ENCODE assay signal across 7 cellular contexts in genomic region chr12:48995061-48995879, GRCh38. TPM values are rescaled to one million over a fixed set of nuclear protein-coding genes. Genes with fewer than 3 reads are reported as not detected.
A peak's percentile ranks its signal among the peaks of the same experiment; 100 is the strongest.
DNase-seq lines count a peak whose midpoint lies in the region; ATAC-seq, FAIRE-seq and TF ChIP-seq lines count a peak whose summit lies in the region.

No MANE protein-coding gene starts in this region.

- intact Hi-C loops in OCI-LY7 (cut with micrococcal nuclease; ENCODE audit: unreplicated experiment): loop anchor here (5.0 kb wide), 1 partner anchor 102 kb away; no protein-coding TSS in a partner anchor
- intact Hi-C loops in heart left ventricle (cut with DNase I): loop anchor here in 5 of 10 donors (1.0 to 5.0 kb wide), 4 partner anchors 53 to 143 kb away; partner anchors contain the start of gene DDX23 (in 4 of the 5)
- intact Hi-C loops in prostate gland (cut with DNase I): loop anchor here (5.0 kb wide), 1 partner anchor 143 kb away; the partner anchor contains the start of gene DDX23

- H3K4me1 ChIP-seq in OCI-LY7 (ENCODE audit: insufficient read depth, low read length, poor library complexity, severe bottlenecking) (peaks cover 30% of the 10 kb centered on the region), heart left ventricle (peaks cover 4 to 50% (median 35%) of the 10 kb centered on the region in 12 donors), prostate gland (replicated peaks) (peaks cover 19% of the 10 kb centered on the region)

- in situ Hi-C loops in KBM-7 (cut with MboI; ENCODE audit: low pct_unique_long_range_greater_than_20kb, low sequenced_read_pairs): no loop called here

- TF ChIP-seq POLR2A in heart left ventricle (IDR thresholded peaks at IDR 0.05): no peak
- no peak for TF ChIP-seq POLR2A in prostate gland (IDR thresholded peaks at IDR 0.05)

- POLR2A ChIA-PET in OCI-LY7 (lab: Charles Lee): no interaction called here

- peak; percentile 76 for DNase-seq in KBM-7
- peak; percentile 61 for DNase-seq in OCI-LY7 (ENCODE audit: low spot score)
- peak; percentile 69 for DNase-seq in amniotic epithelial cell (ENCODE audit: low read depth)
- peak; percentile 76 to 87 (median 85) for DNase-seq in heart left ventricle
- peak; percentile 77 for DNase-seq in prostate gland (ENCODE audit: low spot score)

- no peaks in the 10 kb centered on the region for H3K9me2 ChIP-seq in OCI-LY7 (ENCODE audit: insufficient read depth, low read length)

- no TSS peak for BruUV-seq in OCI-LY7 (replicated peaks; lab: Mats Ljungman, UMichigan)

- H4K20me1 ChIP-seq in OCI-LY7 (ENCODE audit: insufficient read depth, low read length): no peaks in the 10 kb centered on the region

- no peaks in the 10 kb centered on the region for H3K79me2 ChIP-seq in OCI-LY7 (ENCODE audit: insufficient read depth, low read depth, low read length)

- H3K27ac ChIP-seq in OCI-LY7 (ENCODE audit: low read depth, low read length, poor library complexity, severe bottlenecking) (no peak overlapping the region), heart left ventricle (no peak overlapping the region), prostate gland (no peak overlapping the region)

- 0 out of 2 replicates have a peak overlapping the region, but pooled peaks have one; percentile 54 for H2AFZ ChIP-seq in OCI-LY7 (ENCODE audit: low read length)

- H3K9me3 ChIP-seq in OCI-LY7 (ENCODE audit: low read length) (no peaks in the 10 kb centered on the region), heart left ventricle (no peaks in the 10 kb centered on the region), prostate gland (no peaks in the 10 kb centered on the region)

- H3K27me3 ChIP-seq in heart left ventricle (peaks cover 3 to 72% (median 9%) of the 10 kb centered on the region in 9 donors), prostate gland (replicated peaks; ENCODE audit: insufficient read depth) (peaks cover 3% of the 10 kb centered on the region)

- H3K4me2 ChIP-seq in OCI-LY7 (ENCODE audit: low read length): peak overlapping the region; percentile 49; the same call in 1 of the 2 replicates

- ATAC-seq in heart left ventricle (peak; percentile 66 to 85 (median 72)), HG03378 (IDR thresholded peaks at IDR 0.05; ENCODE audit: unreplicated experiment) (no peak)

- peak; percentile 89 for FAIRE-seq in G401.6 (lab: Jason Lieb, UNC)

- H3K4me3 ChIP-seq in OCI-LY7 (ENCODE audit: low read depth, low read length, poor library complexity, severe bottlenecking): peak overlapping the region; percentile 24
- H3K4me3 ChIP-seq in heart left ventricle: peak overlapping the region in 9 of 12 donors; percentile 19 to 50 (median 35)
- H3K4me3 ChIP-seq in prostate gland: no peak overlapping the region

- WGBS in heart left ventricle, 4 donors: 5 to 8% (median 6%) methylated on average over 32 to 33 of the region's 33 CpGs
- WGBS in prostate gland: 5% methylated on average over 33 of the region's 33 CpGs

- CTCF ChIA-PET in OCI-LY7 (lab: Charles Lee; ENCODE audit: unreplicated experiment): no interaction called here

- TF ChIP-seq CTCF in OCI-LY7 (conservative IDR thresholded peaks at IDR 0.05; ENCODE audit: low read length): peak; percentile 88
- TF ChIP-seq CTCF in heart left ventricle (IDR thresholded peaks at IDR 0.05): peak; percentile 68 to 91 (median 84)
- TF ChIP-seq CTCF in prostate gland (IDR thresholded peaks at IDR 0.05): peak; percentile 45 to 85 (median 70)

- no peaks in the 10 kb centered on the region for H3K36me3 ChIP-seq in OCI-LY7 (ENCODE audit: insufficient read depth, low read length)
- no peaks in the 10 kb centered on the region for H3K36me3 ChIP-seq in heart left ventricle
- H3K36me3 ChIP-seq in prostate gland: no peaks in the 10 kb centered on the region

RNA-seq across cellular contexts. Expression of gene DDN, which starts 3.9 kb away (rescaled TPM):
- 0.13 and 0.23 TPM in 2 replicates for total RNA-seq in OCI-LY7 (2014; rRNA removed; shearing (Covaris generic))
- total RNA-seq in OCI-LY7 (2022) (0.18 TPM in 1 of 2 replicates, not detected in the other), heart left ventricle (1 to 10 TPM in 4 of 9 donors, under 1 TPM in 5; 0.40 to 2.8 (median 0.95) TPM), prostate gland (1 to 10 TPM in 1 of 2 donors, not detected in 1; 1.0 TPM)
- under 1 TPM; 0.42 to 0.91 TPM for polyA plus RNA-seq in heart left ventricle

RNA-seq across cellular contexts. Expression of gene WNT1, which starts 17.1 kb away (rescaled TPM):
- total RNA-seq in OCI-LY7 (2014; rRNA removed; shearing (Covaris generic)): not detected in 2 replicates
- total RNA-seq in OCI-LY7 (2022): not detected in 2 replicates
- under 1 TPM in 1 of 9 donors, not detected in 8; 0.29 TPM for total RNA-seq in heart left ventricle
- polyA plus RNA-seq in heart left ventricle: not detected
- not detected for total RNA-seq in prostate gland

RNA-seq across cellular contexts. Expression of gene PRKAG1, which starts 23.3 kb away (rescaled TPM):
- 22.8 and 23.6 TPM in 2 replicates for total RNA-seq in OCI-LY7 (2014; rRNA removed; shearing (Covaris generic))
- total RNA-seq in OCI-LY7 (2022) (41.5 and 45.9 TPM in 2 replicates), heart left ventricle (100 to 1,000 TPM in 2 of 9 donors, 10 to 100 TPM in 7; 72.0 to 107 (median 98.6) TPM), prostate gland (10 to 100 TPM; 53.9 to 55.4 TPM)
- 10 to 100 TPM; 91.5 to 93.5 TPM for polyA plus RNA-seq in heart left ventricle

RNA-seq across cellular contexts. Expression of gene WNT10B, which starts 23.7 kb away (rescaled TPM):
- total RNA-seq in OCI-LY7 (2014; rRNA removed; shearing (Covaris generic)): not detected in 2 replicates
- total RNA-seq in OCI-LY7 (2022): not detected in 2 replicates
- 1 to 10 TPM in 1 of 9 donors, under 1 TPM in 7, not detected in 1; 0.12 to 1.3 (median 0.22) TPM for total RNA-seq in heart left ventricle
- under 1 TPM; 0.08 to 0.28 TPM for polyA plus RNA-seq in heart left ventricle
- total RNA-seq in prostate gland: 1 to 10 TPM in 1 of 2 donors, not detected in 1; 1.1 TPM

RNA-seq across cellular contexts. Expression of gene ARF3, which starts 38.0 kb away (rescaled TPM):
- total RNA-seq in OCI-LY7 (2014; rRNA removed; shearing (Covaris generic)): 41.2 and 42.9 TPM in 2 replicates
- total RNA-seq in OCI-LY7 (2022) (106 and 133 TPM in 2 replicates), heart left ventricle (100 to 1,000 TPM in 1 of 9 donors, 10 to 100 TPM in 8; 35.8 to 130 (median 54.0) TPM), prostate gland (10 to 100 TPM; 87.6 to 92.4 TPM)
- 10 to 100 TPM; 40.1 to 61.5 TPM for polyA plus RNA-seq in heart left ventricle

Comparison
In these comparisons a context has a peak if more than half of its experiments do, and no peak if none do; other contexts are left out.
1. H3K4me3 ChIP-seq: peak in OCI-LY7 (single experiment) and heart left ventricle (9 of 12); none in prostate gland (0 of 2).
2. Peak in every context shown above with its lines, with median percentiles within 50 percentile points of each other: DNase-seq and CTCF ChIP-seq.